Comparison of ENCODE assay signal across 26 cellular contexts in the genomic region with DNA sequence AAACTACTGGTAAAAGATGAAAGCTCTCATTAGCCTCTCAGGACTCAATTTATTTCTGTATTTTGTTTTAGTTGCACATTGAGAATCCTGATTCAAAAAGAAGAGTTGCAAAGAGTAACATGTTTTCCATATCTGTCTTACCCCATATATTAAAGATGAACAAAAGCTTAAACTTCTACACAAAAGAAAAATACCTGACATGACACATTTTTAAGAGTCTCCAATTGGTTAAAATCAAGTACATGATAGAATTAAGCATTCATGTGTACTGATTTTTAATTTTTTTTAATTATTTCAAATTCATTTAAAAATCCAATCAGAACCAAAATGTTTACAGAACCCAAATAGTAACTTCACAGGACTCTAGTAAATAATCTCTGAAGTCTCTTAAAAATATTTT.
DNase-seq lines count a peak whose midpoint lies in the region; ATAC-seq, FAIRE-seq and TF ChIP-seq lines count a peak whose summit lies in the region.
"Had no signal": no experiment of that assay in that cellular context is flagged by ENCODE, and none has a peak within 500 bp of the region (broad histone marks: within the 10 kb centered on the region; RNA-seq: fewer than 3 reads in every experiment).

No MANE protein-coding gene starts in this region.

- no peak for TF ChIP-seq RAD21 in HepG2 (CRISPR knock-in tag; IDR thresholded peaks at IDR 0.05)
- TF ChIP-seq RAD21 in K562 (CRISPR knock-in tag; conservative IDR thresholded peaks at IDR 0.05 in 1 of 2, IDR thresholded peaks at IDR 0.05 in 1 of 2): no peak

- no TSS peak for BruUV-seq in HepG2 (replicated peaks; lab: Mats Ljungman, UMichigan)
- no TSS peak for BruUV-seq in K562 (replicated peaks; lab: Mats Ljungman, UMichigan)

- H3K9me1 ChIP-seq in K562 (ENCODE audit: control insufficient read depth, insufficient read depth, low read length): no peaks in the 10 kb centered on the region

- H3K79me2 ChIP-seq in HepG2 (ENCODE audit: insufficient read depth, low read length) (peaks cover 25% of the 10 kb centered on the region), K562 (ENCODE audit: control insufficient read depth, insufficient read depth, low read length) (peaks cover 78% of the 10 kb centered on the region)

- H3K9me3 ChIP-seq in HepG2 (ENCODE audit: low read length) (no peaks in the 10 kb centered on the region), right lobe of liver (no peaks in the 10 kb centered on the region), K562 (replicated peaks; ENCODE audit: control insufficient read depth, insufficient read depth, low read depth, low read length) (no peaks in the 10 kb centered on the region)
- H3K9me3 ChIP-seq: BE2C, BLaER1 had no signal

- H3K9ac ChIP-seq in HepG2 (ENCODE audit: insufficient read depth, low read depth, low read length) (no peak overlapping the region), K562 (ENCODE audit: insufficient read depth in 1 of 2, low read depth in 2 of 2, low read length in 2 of 2) (no peak overlapping the region)
- H3K9ac ChIP-seq: BLaER1 had no signal

- in situ Hi-C loops in HepG2 (cut with HindIII; ENCODE audit: extremely low pct_ligation_motif_present, low pct_unique_long_range_greater_than_20kb) (no loop called here), K562 (cut with MboI) (no loop called here)

- TF ChIP-seq CTCF in HepG2 (CRISPR knock-in tag; IDR thresholded peaks at IDR 0.05) (no peak), right lobe of liver (IDR thresholded peaks at IDR 0.05) (no peak), K562 (IDR thresholded peaks at IDR 0.05 in 2 of 3, conservative IDR thresholded peaks at IDR 0.05 in 1 of 3; ENCODE audit: insufficient read depth in 2 of 3, low read depth in 1 of 3, low read length in 3 of 3) (no peak)

- CTCF ChIA-PET in HepG2 (lab: Yijun Ruan, JAX; ENCODE audit: low intra/inter-chr PET ratio, low total read pairs) (no interaction called here), K562 (lab: Yijun Ruan, JAX; ENCODE audit: low intra/inter-chr PET ratio) (no interaction called here)

- no peak for ATAC-seq in HepG2
- no peak for ATAC-seq in right lobe of liver
- ATAC-seq in K562: no peak
- no peak for ATAC-seq in HG03097 (IDR thresholded peaks at IDR 0.05; ENCODE audit: low FRiP score, unreplicated experiment)

- no peaks in the 10 kb centered on the region for H3K9me3 Mint-ChIP-seq in T-helper 2 cell treated with Interferon-gamma antibody and Interleukin-4, amounts not matched to agents 5 μg/mL and 100 μg/mL, for 36 hours
- H3K9me3 Mint-ChIP-seq: CD14-positive monocyte; CD4-positive, alpha-beta memory T cell; CD4-positive, CD25-positive, alpha-beta regulatory T cell; CD8-positive, alpha-beta memory T cell had no signal

- H3K36me3 ChIP-seq in HepG2 (replicated peaks in 1 of 2; ENCODE audit: control insufficient read depth in 1 of 2, insufficient read depth in 2 of 2, low read length in 2 of 2): peaks cover 8 to 56% of the 10 kb centered on the region in 2 experiments
- H3K36me3 ChIP-seq in right lobe of liver: no peaks in the 10 kb centered on the region
- H3K36me3 ChIP-seq in K562 (ENCODE audit: control insufficient read depth, insufficient read depth, low read length): peaks cover 34% of the 10 kb centered on the region
- H3K36me3 ChIP-seq: BE2C had no signal

- POLR2A ChIA-PET in HepG2 (lab: Yijun Ruan, JAX): no interaction called here
- POLR2A ChIA-PET in K562 (lab: Yijun Ruan, JAX): interaction anchor here (1.1 kb wide), 1 partner anchor 53 kb away, joined by 4 read pairs; no protein-coding TSS in a partner anchor

- no peaks in the 10 kb centered on the region for H3K27me3 ChIP-seq in HepG2 (ENCODE audit: control insufficient read depth in 1 of 2, insufficient read depth in 2 of 2, low read length in 2 of 2)
- H3K27me3 ChIP-seq in right lobe of liver: no peaks in the 10 kb centered on the region
- no peaks in the 10 kb centered on the region for H3K27me3 ChIP-seq in K562 (ENCODE audit: control insufficient read depth in 2 of 2, insufficient read depth in 2 of 2, low read length in 2 of 2)
- H3K27me3 ChIP-seq: BE2C, BLaER1 had no signal

- H3K27me3 Mint-ChIP-seq in T-helper 2 cell treated with Interferon-gamma antibody and Interleukin-4, amounts not matched to agents 5 μg/mL and 100 μg/mL, for 36 hours (ENCODE audit: low read depth): no peaks in the 10 kb centered on the region
- H3K27me3 Mint-ChIP-seq: CD4-positive, alpha-beta memory T cell; CD4-positive, CD25-positive, alpha-beta regulatory T cell; CD8-positive, alpha-beta memory T cell had no signal

- peaks cover 15% of the 10 kb centered on the region for H3K4me1 Mint-ChIP-seq in T-helper 2 cell treated with Interferon-gamma antibody and Interleukin-4, amounts not matched to agents 5 μg/mL and 100 μg/mL, for 36 hours (ENCODE audit: low read depth)

- H3K4me3 ChIP-seq in HepG2 (replicated peaks in 1 of 3; ENCODE audit: insufficient read depth in 1 of 3, low read depth in 2 of 3, low read length in 3 of 3): no peak overlapping the region
- H3K4me3 ChIP-seq in right lobe of liver: no peak overlapping the region
- no peak overlapping the region for H3K4me3 ChIP-seq in K562
- H3K4me3 ChIP-seq: BLaER1 had no signal

- H4K20me1 ChIP-seq in HepG2 (ENCODE audit: insufficient read depth, low read length) (0 out of 2 replicates have a peak, but pooled peaks cover 9% of the 10 kb centered on the region), K562 (replicated peaks; ENCODE audit: control insufficient read depth, insufficient read depth, low read length) (peaks cover 9% of the 10 kb centered on the region; the same call in 1 of the 2 replicates)

- no peaks in the 10 kb centered on the region for H3K4me1 ChIP-seq in HepG2 (ENCODE audit: insufficient read depth, low read length)
- peaks cover 0 to 12% (median 0%) of the 10 kb centered on the region in 4 donors for H3K4me1 ChIP-seq in right lobe of liver
- peaks cover 4 to 23% of the 10 kb centered on the region in 2 experiments for H3K4me1 ChIP-seq in K562 (replicated peaks in 1 of 2; ENCODE audit: control insufficient read depth in 2 of 2, insufficient read depth in 2 of 2, low read length in 2 of 2)
- H3K4me1 ChIP-seq: BE2C had no signal

- peaks cover 21% of the 10 kb centered on the region for H3K36me3 Mint-ChIP-seq in T-helper 2 cell treated with Interferon-gamma antibody and Interleukin-4, amounts not matched to agents 5 μg/mL and 100 μg/mL, for 36 hours (ENCODE audit: low read depth)

- H2AFZ ChIP-seq in HepG2 (ENCODE audit: low read length) (no peak overlapping the region), K562 (ENCODE audit: low read depth, low read length) (no peak overlapping the region)

- intact Hi-C loops in HepG2 (cut with micrococcal nuclease; ENCODE audit: unreplicated experiment) (no loop called here), right lobe of liver (cut with DNase I) (no loop called here), K562 (cut with micrococcal nuclease) (no loop called here)

- DNase-seq in HepG2 (ENCODE audit: low spot score) (no peak), right lobe of liver (no peak), H54 (ENCODE audit: insufficient read length, low spot score) (no peak), K562 (ENCODE audit: extremely low read depth in 1 of 4, low spot score in 3 of 4) (no peak), iPS-NIHi11 (ENCODE audit: low spot score) (no peak)
- DNase-seq in T-helper 2 cell treated with Interferon-gamma antibody and Interleukin-4, amounts not matched to agents 5 μg/mL and 100 μg/mL, for 36 hours (ENCODE audit: low spot score): no peak
- DNase-seq: ACHN; BE2C; C1 segment of cervical spinal cord; CD4-positive, alpha-beta memory T cell; CD4-positive, CD25-positive, alpha-beta regulatory T cell; CD8-positive, alpha-beta memory T cell; COR-L47; DMS 273 treated with DMSO at 0.1 percent for 48 hours; DMS153; DMS53; DMS79; DND-41; EL; GF-D8 had no signal

- TF ChIP-seq POLR2A in HepG2 (IDR thresholded peaks at IDR 0.05; ENCODE audit: insufficient read depth in 1 of 2, low read depth in 2 of 2, low read length in 2 of 2): no peak
- TF ChIP-seq POLR2A in right lobe of liver (IDR thresholded peaks at IDR 0.05): no peak
- no peak for TF ChIP-seq POLR2A in H54 (IDR thresholded peaks at IDR 0.05; ENCODE audit: low read depth, low read length)
- no peak for TF ChIP-seq POLR2A in K562 (conservative IDR thresholded peaks at IDR 0.05)

- TF ChIP-seq EP300 in HepG2 (IDR thresholded peaks at IDR 0.05; ENCODE audit: low read depth in 2 of 2, low read length in 2 of 2): no peak
- TF ChIP-seq EP300 in HepG2 (CRISPR knock-in tag; IDR thresholded peaks at IDR 0.05; ENCODE audit: borderline replicate concordance): no peak
- no peak for TF ChIP-seq EP300 in K562 (IDR thresholded peaks at IDR 0.05; ENCODE audit: low read length)

- no peak overlapping the region for H3K27ac Mint-ChIP-seq in T-helper 2 cell treated with Interferon-gamma antibody and Interleukin-4, amounts not matched to agents 5 μg/mL and 100 μg/mL, for 36 hours
- H3K27ac Mint-ChIP-seq: CD14-positive monocyte; CD4-positive, alpha-beta memory T cell; CD4-positive, CD25-positive, alpha-beta regulatory T cell had no signal

- H3K4me3 Mint-ChIP-seq in T-helper 2 cell treated with Interferon-gamma antibody and Interleukin-4, amounts not matched to agents 5 μg/mL and 100 μg/mL, for 36 hours: no peak overlapping the region
- H3K4me3 Mint-ChIP-seq: CD14-positive monocyte; CD4-positive, alpha-beta memory T cell; CD4-positive, CD25-positive, alpha-beta regulatory T cell; CD8-positive, alpha-beta memory T cell had no signal

- FAIRE-seq in HepG2 (lab: Jason Lieb, UNC): no peak
- FAIRE-seq in H54 (lab: Jason Lieb, UNC): peak; percentile 45
- FAIRE-seq in K562 (lab: Jason Lieb, UNC): no peak
- FAIRE-seq: GM12891, GM19239 had no signal

- H3K4me2 ChIP-seq in HepG2 (ENCODE audit: low read depth, low read length): no peak overlapping the region
- H3K4me2 ChIP-seq in K562 (ENCODE audit: insufficient read depth, low read length): no peak overlapping the region
- H3K4me2 ChIP-seq: BLaER1 had no signal

- H3K27ac ChIP-seq in HepG2 (ENCODE audit: extremely low read length, insufficient read depth, low read length) (no peak overlapping the region), right lobe of liver (no peak overlapping the region), K562 (ENCODE audit: extremely low read depth, low read depth, low read length) (no peak overlapping the region)
- H3K27ac ChIP-seq: 22Rv1, BLaER1 had no signal

TF ChIP-seq in HepG2, 621 proteins besides CTCF, POLR2A, EP300 and RAD21 (continues in another document):
- no peak for TF ChIP-seq RELA (CRISPR knock-in tag; IDR thresholded peaks at IDR 0.05)

TF ChIP-seq in K562, 482 proteins besides CTCF, POLR2A, EP300 and RAD21:
- TF ChIP-seq FOXM1 (IDR thresholded peaks at IDR 0.05; ENCODE audit: low read depth): no peak
- TF ChIP-seq FOXM1 (CRISPR knock-in tag; IDR thresholded peaks at IDR 0.05; ENCODE audit: low read depth): no peak
- peak; percentile 58; the same call in 1 of the 2 replicates for TF ChIP-seq MAFK (IDR thresholded peaks at IDR 0.05; ENCODE audit: low read length)
- peak; percentile 91 for TF ChIP-seq ZNF316 (IDR thresholded peaks at IDR 0.05)
- TF ChIP-seq C11orf30 (IDR thresholded peaks at IDR 0.05; ENCODE audit: low read depth): peak; percentile 81
- no peak for TF ChIP-seq ZBTB1 (CRISPR knock-in tag; IDR thresholded peaks at IDR 0.05; ENCODE audit: borderline replicate concordance, low read depth)
- peak; percentile 64 for TF ChIP-seq MAFG (tag; conservative IDR thresholded peaks at IDR 0.05)
- TF ChIP-seq MAFF (IDR thresholded peaks at IDR 0.05; ENCODE audit: low read length): peak; percentile 58

Comparison
In these comparisons a context has a peak if more than half of its experiments do, and no peak if none do; other contexts are left out.
1. Of the 241 proteins assayed by ChIP-seq in both HepG2 and K562: peak only in HepG2: none; only in K562: MAFG; in both: MAFF and MAFK; in neither: 238.